In the genomic region with DNA sequence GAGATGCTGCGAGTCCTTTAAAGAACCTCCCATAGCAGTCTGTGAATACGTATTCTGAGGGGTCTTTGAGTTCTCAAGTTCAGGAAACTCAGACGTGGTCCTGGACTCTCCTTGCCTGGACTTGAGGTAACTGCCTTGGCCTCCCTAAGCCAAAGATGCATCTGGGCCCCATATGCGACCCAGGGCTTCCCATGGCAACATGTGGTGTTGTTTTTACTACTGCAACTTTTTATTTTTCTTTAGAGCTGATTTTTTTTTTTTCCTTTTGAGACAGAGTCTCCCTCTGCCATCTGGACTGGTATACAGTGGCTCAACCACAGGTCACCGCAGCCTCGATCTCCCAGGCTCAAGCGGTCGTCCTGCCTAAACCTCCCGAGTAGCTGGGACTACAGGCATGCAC, we compare ENCODE assay signal across 7 cellular contexts.
"Had no signal": no experiment of that assay in that cellular context is flagged by ENCODE, and none has a peak within 500 bp of the region (broad histone marks: within the 10 kb centered on the region; RNA-seq: fewer than 3 reads in every experiment).

No MANE protein-coding gene starts in this region.

- H3K4me2 ChIP-seq: KMS-11 had no signal

- H3K4me1 Mint-ChIP-seq: IgD-negative memory B cell had no signal

- H3K27ac ChIP-seq: HL-60, KMS-11 had no signal

- H3K9ac ChIP-seq: KMS-11 had no signal

- DNase-seq: IMR-90, KBM-7, KG1 had no signal

- H3K4me3 ChIP-seq: K562 had no signal

- H3K4me3 Mint-ChIP-seq: IgD-negative memory B cell had no signal

- H3K36me3 Mint-ChIP-seq: IgD-negative memory B cell had no signal
